8 cellular contexts compared by ENCODE assay signal in the genomic region with DNA sequence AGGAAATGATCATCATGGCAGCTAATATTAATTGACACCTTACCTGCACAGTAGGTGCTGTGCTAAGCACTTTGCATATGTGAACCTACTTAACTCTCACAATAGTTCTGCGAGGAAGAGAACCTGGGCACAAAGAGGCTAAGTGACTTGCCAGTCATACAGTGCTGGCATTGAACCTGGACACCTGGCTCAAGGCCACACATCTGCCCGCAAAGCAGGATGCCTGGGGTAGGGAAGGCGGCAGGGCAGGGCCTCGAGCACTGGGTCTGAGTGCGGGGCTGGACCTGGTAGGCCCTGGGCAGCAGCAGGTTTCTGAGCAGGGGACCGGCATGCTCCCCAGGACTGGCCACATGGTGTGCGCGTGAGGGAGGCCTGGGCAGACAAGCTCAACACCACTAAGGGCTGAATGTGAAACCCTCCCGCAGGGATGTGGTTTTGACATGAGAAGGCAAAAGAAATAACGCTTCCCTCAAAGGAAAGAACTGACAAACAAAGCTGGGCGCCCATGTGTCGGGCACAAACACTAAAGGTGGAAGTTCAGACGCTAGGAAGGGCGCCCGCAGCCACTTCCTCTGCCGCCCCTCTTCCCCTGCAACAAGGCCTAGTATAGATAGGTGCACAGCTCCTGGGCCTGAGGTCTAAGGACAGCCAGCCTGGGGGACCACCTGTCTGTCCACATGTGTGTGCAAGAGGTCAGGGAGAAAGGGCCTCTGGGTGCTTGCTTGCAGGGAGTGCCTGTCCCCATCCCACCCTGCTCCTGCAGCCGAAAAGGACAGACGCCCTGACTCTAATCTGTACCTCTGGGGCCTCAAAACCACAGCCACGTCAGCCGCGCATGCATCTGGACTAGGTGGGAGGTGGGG.
DNase-seq lines count a peak whose midpoint lies in the region; ATAC-seq and TF ChIP-seq lines count a peak whose summit lies in the region.

No MANE protein-coding gene starts in this region.

- peak; percentile 5 for ATAC-seq in mucosa of descending colon

- no peaks in the 10 kb centered on the region for H3K27me3 ChIP-seq in tibial nerve

- H3K9me3 ChIP-seq in mucosa of descending colon = no peaks in the 10 kb centered on the region
- no peaks in the 10 kb centered on the region for H3K9me3 ChIP-seq in tibial nerve

- DNase-seq in RPMI8226 (peak; percentile 96), mucosa of descending colon (peak; percentile 58 to 88 (median 72)), tibial nerve (ENCODE audit: low spot score in 2 of 2) (no peak), mesenteric fat pad (ENCODE audit: low spot score) (no peak), posterior vena cava (ENCODE audit: low spot score) (no peak), NCI-H2029 (lab: John Stamatoyannopoulos, UW) (no peak)
- peak; percentile 56 for DNase-seq in activated T-helper 9 cell treated with anti-CD3 and anti-CD28 coated beads, Interleukin-2, amount 50 U/mL, for 16 hours (ENCODE audit: low read depth)

- 73 to 76% methylated on average over 17 to 21 of the region's 21 CpGs for WGBS in tibial nerve, 2 donors

- no peak overlapping the region for H3K4me3 ChIP-seq in mucosa of descending colon
- no peak overlapping the region for H3K4me3 ChIP-seq in tibial nerve

- H3K36me3 ChIP-seq in mucosa of descending colon (ENCODE audit: low read depth) = no peaks in the 10 kb centered on the region
- H3K36me3 ChIP-seq in tibial nerve = no peaks in the 10 kb centered on the region

- TF ChIP-seq CTCF in GM12872 (IDR thresholded peaks at IDR 0.05; ENCODE audit: insufficient read depth, low read depth, low read length) (peak; percentile 25; the same call in 1 of the 3 replicates), mucosa of descending colon (IDR thresholded peaks at IDR 0.05) (no peak), tibial nerve (IDR thresholded peaks at IDR 0.05) (no peak)

- H3K4me1 ChIP-seq in mucosa of descending colon (ENCODE audit: low read depth) (peaks cover 58% of the 10 kb centered on the region), tibial nerve (peaks cover 0 to 74% (median 47%) of the 10 kb centered on the region in 4 donors)

- no peak for TF ChIP-seq POLR2A in tibial nerve (IDR thresholded peaks at IDR 0.05)

- intact Hi-C loops in mucosa of descending colon (cut with DNase I, micrococcal nuclease) = no loop called here
- intact Hi-C loops in posterior vena cava (cut with DNase I) = no loop called here

- H3K27ac ChIP-seq in tibial nerve = peak overlapping the region in 3 of 4 donors; percentile 43 to 93 (median 75)

- TF ChIP-seq EP300 in tibial nerve (IDR thresholded peaks at IDR 0.05) = peak in 1 of 2 donors; percentile 12

Comparison
In these comparisons a context has a peak if more than half of its experiments do, and no peak if none do; other contexts are left out.
1. DNase-seq: peak in RPMI8226 (single experiment), activated T-helper 9 cell treated with anti-CD3 and anti-CD28 coated beads, Interleukin-2, amount 50 U/mL, for 16 hours (single experiment) and mucosa of descending colon (3 of 3); none in tibial nerve (0 of 2), mesenteric fat pad (single experiment), posterior vena cava (single experiment) and NCI-H2029 (single experiment).